Comparison of ENCODE assay signal across 8 cellular contexts in the genomic region with DNA sequence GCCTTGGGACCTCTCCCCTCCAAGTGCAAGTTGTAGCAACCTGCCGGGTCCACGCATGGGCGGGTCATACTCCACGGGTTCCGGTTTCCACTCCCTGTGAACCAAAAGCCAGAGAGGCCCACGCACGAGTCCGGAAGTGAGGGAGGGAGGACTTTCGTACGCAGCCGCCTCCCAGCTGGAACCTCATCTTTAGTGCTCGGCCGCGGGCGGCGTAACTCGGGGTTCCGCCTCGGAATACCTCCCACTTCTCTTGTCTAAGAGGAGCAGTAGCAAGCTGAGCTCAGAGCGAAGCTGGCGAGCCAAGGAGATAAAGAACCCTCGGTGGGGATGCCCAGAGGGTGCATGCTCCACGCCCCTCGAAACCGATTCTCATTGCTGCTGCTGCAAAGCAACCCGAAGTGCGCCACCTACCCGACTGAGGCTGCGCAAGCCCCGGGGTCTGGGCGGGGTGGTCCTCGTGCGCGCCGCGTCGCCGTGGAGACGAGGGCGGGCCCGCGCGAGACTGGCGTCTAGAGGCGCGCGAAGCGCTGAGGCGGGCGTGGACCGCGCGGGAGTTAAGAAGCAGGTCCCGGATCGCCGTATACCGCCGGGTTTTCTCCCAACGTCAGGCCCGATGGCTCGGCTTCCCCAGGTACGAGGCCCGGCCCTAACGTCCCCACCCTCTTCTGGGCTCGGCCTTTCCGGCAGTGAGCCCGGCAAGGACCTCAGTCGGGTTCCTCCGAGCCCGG. TPM values are rescaled to one million over a fixed set of nuclear protein-coding genes. Genes with fewer than 3 reads are reported as not detected.
DNase-seq lines count a peak whose midpoint lies in the region; ATAC-seq, FAIRE-seq and TF ChIP-seq lines count a peak whose summit lies in the region.

A gene with protein sequence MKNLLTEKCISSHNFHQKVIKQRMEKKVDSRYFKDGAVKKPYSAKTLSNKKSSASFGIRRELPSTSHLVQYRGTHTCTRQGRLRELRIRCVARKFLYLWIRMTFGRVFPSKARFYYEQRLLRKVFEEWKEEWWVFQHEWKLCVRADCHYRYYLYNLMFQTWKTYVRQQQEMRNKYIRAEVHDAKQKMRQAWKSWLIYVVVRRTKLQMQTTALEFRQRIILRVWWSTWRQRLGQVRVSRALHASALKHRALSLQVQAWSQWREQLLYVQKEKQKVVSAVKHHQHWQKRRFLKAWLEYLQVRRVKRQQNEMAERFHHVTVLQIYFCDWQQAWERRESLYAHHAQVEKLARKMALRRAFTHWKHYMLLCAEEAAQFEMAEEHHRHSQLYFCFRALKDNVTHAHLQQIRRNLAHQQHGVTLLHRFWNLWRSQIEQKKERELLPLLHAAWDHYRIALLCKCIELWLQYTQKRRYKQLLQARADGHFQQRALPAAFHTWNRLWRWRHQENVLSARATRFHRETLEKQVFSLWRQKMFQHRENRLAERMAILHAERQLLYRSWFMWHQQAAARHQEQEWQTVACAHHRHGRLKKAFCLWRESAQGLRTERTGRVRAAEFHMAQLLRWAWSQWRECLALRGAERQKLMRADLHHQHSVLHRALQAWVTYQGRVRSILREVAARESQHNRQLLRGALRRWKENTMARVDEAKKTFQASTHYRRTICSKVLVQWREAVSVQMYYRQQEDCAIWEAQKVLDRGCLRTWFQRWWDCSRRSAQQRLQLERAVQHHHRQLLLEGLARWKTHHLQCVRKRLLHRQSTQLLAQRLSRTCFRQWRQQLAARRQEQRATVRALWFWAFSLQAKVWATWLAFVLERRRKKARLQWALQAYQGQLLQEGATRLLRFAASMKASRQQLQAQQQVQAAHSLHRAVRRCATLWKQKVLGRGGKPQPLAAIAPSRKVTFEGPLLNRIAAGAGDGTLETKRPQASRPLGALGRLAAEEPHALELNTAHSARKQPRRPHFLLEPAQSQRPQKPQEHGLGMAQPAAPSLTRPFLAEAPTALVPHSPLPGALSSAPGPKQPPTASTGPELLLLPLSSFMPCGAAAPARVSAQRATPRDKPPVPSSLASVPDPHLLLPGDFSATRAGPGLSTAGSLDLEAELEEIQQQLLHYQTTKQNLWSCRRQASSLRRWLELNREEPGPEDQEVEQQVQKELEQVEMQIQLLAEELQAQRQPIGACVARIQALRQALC (plus strand): TSS at position 530 of the 728 bp plus-strand sequence. CDS start 11,749 bp downstream, outside the sequence.

- peak; percentile 77 for FAIRE-seq in urothelium cell line (lab: Jason Lieb, UNC)

- H3K4me3 ChIP-seq in psoas muscle = peak within 1 kb of the TSS; percentile 91

- DNase-seq in GM13976 (ENCODE audit: low spot score) = peak; percentile 92
- peak; percentile 86 for DNase-seq in NCI-H146 (lab: John Stamatoyannopoulos, UW)
- DNase-seq in amygdala (lab: John Stamatoyannopoulos, UW) = peak; percentile 59 to 96 (median 88)
- DNase-seq in left ventricle myocardium superior = peak; percentile 96
- DNase-seq in psoas muscle = peak; percentile 92 to 95
- DNase-seq in urothelium cell line (ENCODE audit: low spot score) = peak; percentile 96

- peak within 1 kb of the TSS; percentile 80 for H3K27ac ChIP-seq in psoas muscle

- H3K9me3 ChIP-seq in psoas muscle = no peaks in the 10 kb centered on the region

- ATAC-seq in HG02870 (IDR thresholded peaks at IDR 0.05; ENCODE audit: unreplicated experiment) (peak; percentile 65), left ventricle myocardium superior (peak; percentile 97), psoas muscle (peak; percentile 88 to 94 (median 92))

- TF ChIP-seq CTCF in GM13976 (IDR thresholded peaks at IDR 0.05; ENCODE audit: borderline replicate concordance, control extremely low read depth, extremely low read depth, insufficient read depth, missing control alignments) (peak; percentile 31), psoas muscle (IDR thresholded peaks at IDR 0.05) (peak; percentile 23)

- H3K4me1 ChIP-seq in psoas muscle = peaks cover 22% of the 10 kb centered on the region

- in situ Hi-C loops in GM13976 (cut with MboI; ENCODE audit: low sequenced_read_pairs, unreplicated experiment) = no loop called here

- H3K4me3 Mint-ChIP-seq in T-helper 1 cell treated with Interleukin-12 subunit alpha and Interleukin-12 subunit beta and Interleukin-4 antibody, amounts not matched to agents 30 μg/mL and 1 μg/mL, for 36 hours = peak within 1 kb of the TSS; percentile 88

- H3K9me3 Mint-ChIP-seq in T-helper 1 cell treated with Interleukin-12 subunit alpha and Interleukin-12 subunit beta and Interleukin-4 antibody, amounts not matched to agents 30 μg/mL and 1 μg/mL, for 36 hours = no peaks in the 10 kb centered on the region

- WGBS in psoas muscle, 3 donors = 0% methylated on average over 66 to 70 of the region's 70 CpGs

- no peaks in the 10 kb centered on the region for H3K27me3 ChIP-seq in psoas muscle (ENCODE audit: insufficient read depth in 3 of 3, low read length in 2 of 3)

- peaks cover 6% of the 10 kb centered on the region for H3K36me3 Mint-ChIP-seq in T-helper 1 cell treated with Interleukin-12 subunit alpha and Interleukin-12 subunit beta and Interleukin-4 antibody, amounts not matched to agents 30 μg/mL and 1 μg/mL, for 36 hours (ENCODE audit: low read depth)

- H3K4me1 Mint-ChIP-seq in T-helper 1 cell treated with Interleukin-12 subunit alpha and Interleukin-12 subunit beta and Interleukin-4 antibody, amounts not matched to agents 30 μg/mL and 1 μg/mL, for 36 hours (ENCODE audit: low read depth) = peaks cover 33% of the 10 kb centered on the region

- intact Hi-C loops in left ventricle myocardium superior (cut with micrococcal nuclease) (no loop called here), psoas muscle (cut with DNase I) (no loop called here)

- H3K27me3 Mint-ChIP-seq in T-helper 1 cell treated with Interleukin-12 subunit alpha and Interleukin-12 subunit beta and Interleukin-4 antibody, amounts not matched to agents 30 μg/mL and 1 μg/mL, for 36 hours (ENCODE audit: low read depth) = no peaks in the 10 kb centered on the region

- H3K36me3 ChIP-seq in psoas muscle (ENCODE audit: insufficient read depth in 1 of 2, low read depth in 1 of 2) = no peaks in the 10 kb centered on the region

- peak within 1 kb of the TSS; percentile 87 for H3K27ac Mint-ChIP-seq in T-helper 1 cell treated with Interleukin-12 subunit alpha and Interleukin-12 subunit beta and Interleukin-4 antibody, amounts not matched to agents 30 μg/mL and 1 μg/mL, for 36 hours

RNA-seq across cellular contexts. Expression of the gene that starts here (rescaled TPM):
- total RNA-seq in left ventricle myocardium superior (8.8 TPM), psoas muscle (1 to 10 TPM; 2.7 to 8.6 (median 4.1) TPM)
- polyA plus RNA-seq in psoas muscle = 1 to 10 TPM; 1.5 to 4.1 (median 2.2) TPM

Comparison
In these comparisons a context has a peak if more than half of its experiments do, and no peak if none do; other contexts are left out.
1. Peak in every context shown above with its lines: DNase-seq, ATAC-seq, H3K4me3 ChIP-seq and H3K27ac ChIP-seq.